Comparison of ENCODE assay signal across 8 cellular contexts in the genomic region with DNA sequence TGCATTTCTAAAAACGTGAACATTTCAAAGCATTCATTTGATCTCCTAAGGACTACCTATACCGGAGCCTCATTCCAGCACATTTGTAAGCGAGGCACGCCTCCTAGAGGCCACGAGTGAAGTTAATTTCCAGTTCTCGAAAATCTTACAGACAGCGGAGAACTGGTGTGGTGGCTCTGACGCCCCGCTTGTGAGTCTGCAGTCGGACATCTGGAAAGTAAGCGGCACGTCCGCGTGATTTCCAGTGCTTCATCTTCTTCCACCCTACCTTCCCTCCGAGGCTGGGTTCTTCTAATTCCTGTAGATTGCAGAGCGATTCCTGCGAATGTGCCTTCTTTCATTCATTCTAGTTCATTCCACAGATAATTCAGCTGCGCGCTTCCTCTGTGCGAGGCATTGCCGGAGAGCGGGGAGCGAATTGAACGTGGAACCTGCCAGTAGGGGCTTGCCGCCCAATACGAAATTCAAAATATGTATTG. TPM values are rescaled to one million over a fixed set of nuclear protein-coding genes. Genes with fewer than 3 reads are reported as not detected.
DNase-seq lines count a peak whose midpoint lies in the region; ATAC-seq lines count a peak whose summit lies in the region.

No MANE protein-coding gene starts in this region.

- H3K27me3 ChIP-seq in mononuclear cell (ENCODE audit: insufficient read depth, low read length) = peaks cover 4% of the 10 kb centered on the region

- ATAC-seq in GM19467 (IDR thresholded peaks at IDR 0.05; ENCODE audit: unreplicated experiment) = peak; percentile 88

- H3K9me3 ChIP-seq in mononuclear cell (ENCODE audit: low read depth, low read length) = no peaks in the 10 kb centered on the region

- peak overlapping the region; percentile 71 for H3K4me3 ChIP-seq in mononuclear cell (ENCODE audit: low read length)

- peak; percentile 76 for DNase-seq in COR-L47 (lab: John Stamatoyannopoulos, UW)
- DNase-seq in HS-27A (ENCODE audit: low read depth) = peak; percentile 66
- DNase-seq in NOMO-1 treated with DMSO at 0.1 percent for 48 hours (lab: John Stamatoyannopoulos, UW; ENCODE audit: unreplicated experiment) = peak; percentile 90
- DNase-seq in activated CD8-positive, alpha-beta memory T cell treated with anti-CD3 and anti-CD28 coated beads, Interleukin-2, amount 50 U/mL, for 1 hour (ENCODE audit: extremely low read depth) = peak; percentile 47
- DNase-seq in epidermal melanocyte (ENCODE audit: insufficient read length, low spot score) = peak; percentile 54
- peak; percentile 50 to 66 for DNase-seq in stimulated activated CD8-positive, alpha-beta memory T cell treated with anti-CD3 and anti-CD28 coated beads, Interleukin-4, amount 100 ng/mL, for 1 hour (ENCODE audit: low read depth in 2 of 2, low spot score in 1 of 2)

- peaks cover 19% of the 10 kb centered on the region for H3K4me1 ChIP-seq in mononuclear cell (ENCODE audit: insufficient read depth, low read length)

RNA-seq across cellular contexts. Expression of a gene that starts 0.8 kb away (rescaled TPM):
- total RNA-seq in mononuclear cell = 11.3 TPM

Comparison
In these comparisons a context has a peak if more than half of its experiments do, and no peak if none do; other contexts are left out.
1. Peak in every context shown above with its lines: DNase-seq, ATAC-seq and H3K4me3 ChIP-seq.